ENCODE assay signal across 8 cellular contexts in the genomic region with DNA sequence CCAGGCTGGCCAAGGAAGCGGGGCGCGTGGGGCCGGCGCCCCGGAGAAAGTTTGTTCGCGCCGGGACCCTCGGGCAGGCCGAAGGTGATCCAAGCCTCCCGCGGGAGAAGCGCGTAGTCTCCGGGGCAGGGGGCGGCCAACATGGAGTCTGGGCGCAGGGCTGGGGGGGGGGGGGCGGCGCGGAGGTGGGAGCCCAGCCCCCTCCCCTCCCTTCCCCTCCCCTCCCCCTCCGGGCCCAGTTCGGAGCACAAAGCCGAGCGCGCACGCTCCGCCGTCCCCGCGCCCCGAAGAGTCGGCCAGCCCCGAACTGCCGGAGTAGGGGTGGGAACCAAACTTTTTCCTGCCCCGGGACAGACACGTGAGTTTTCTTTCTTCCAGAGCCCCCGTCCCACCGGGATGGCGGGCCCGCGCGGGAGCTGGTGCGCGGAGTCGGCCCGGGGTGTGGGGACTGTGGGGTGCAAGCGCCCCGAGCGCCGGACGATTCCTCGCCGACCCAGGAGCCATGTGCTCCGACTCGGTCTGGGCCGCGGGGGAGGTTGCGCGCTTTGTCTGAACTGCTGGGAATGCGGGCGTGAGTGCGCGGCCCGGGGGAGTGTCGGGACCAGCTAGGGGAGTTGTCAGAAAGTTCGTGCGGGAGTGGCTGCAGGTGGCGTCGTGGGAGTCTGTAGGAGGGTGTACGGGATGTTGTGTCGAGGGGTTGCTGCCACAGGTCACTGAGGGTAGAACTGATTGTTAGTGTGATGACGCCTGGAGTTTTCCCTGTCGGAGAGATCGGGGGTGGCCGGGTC. TPM values are rescaled to one million over a fixed set of nuclear protein-coding genes. Genes with fewer than 3 reads are reported as not detected.
DNase-seq lines count a peak whose midpoint lies in the region; ATAC-seq and TF ChIP-seq lines count a peak whose summit lies in the region.

No MANE protein-coding gene starts in this region.

- peaks cover 25% of the 10 kb centered on the region for H3K36me3 ChIP-seq in KOPT-K1 (ENCODE audit: insufficient read depth, low read length)
- H3K36me3 ChIP-seq in colonic mucosa: no peaks in the 10 kb centered on the region
- peaks cover 0 to 5% (median under 1%) of the 10 kb centered on the region in 4 donors for H3K36me3 ChIP-seq in right lobe of liver

- no peaks in the 10 kb centered on the region for H3K27me3 Mint-ChIP-seq in WTC11 (ENCODE audit: low read depth)

- H3K4me3 Mint-ChIP-seq in WTC11: peak overlapping the region; percentile 86

- H3K9me3 ChIP-seq in KOPT-K1 (ENCODE audit: insufficient read depth, low read length, poor library complexity, severe bottlenecking): no peaks in the 10 kb centered on the region
- no peaks in the 10 kb centered on the region for H3K9me3 ChIP-seq in colonic mucosa
- H3K9me3 ChIP-seq in right lobe of liver: no peaks in the 10 kb centered on the region

- intact Hi-C loops in colonic mucosa (cut with DNase I): no loop called here
- intact Hi-C loops in right lobe of liver (cut with DNase I): no loop called here

- H3K4me3 ChIP-seq in colonic mucosa (peak overlapping the region; percentile 57), right lobe of liver (peak overlapping the region; percentile 69 to 80 (median 78))

- peak overlapping the region; percentile 51 for H3K27ac Mint-ChIP-seq in WTC11

- H3K27ac ChIP-seq in KOPT-K1 (ENCODE audit: low read depth, low read length, poor library complexity, severe bottlenecking) (peak overlapping the region; percentile 91), colonic mucosa (peak overlapping the region; percentile 74), right lobe of liver (peak overlapping the region; percentile 75 to 92 (median 90))

- CTCF ChIA-PET in WTC11 (lab: Charles Lee): interaction anchor here (1.1 to 3.5 kb wide), 6 partner anchors 11 to 31 kb away, joined by 3 to 32 read pairs (median 10); a partner anchor contains a TSS

- peak; percentile 39 for TF ChIP-seq POLR2A in right lobe of liver (IDR thresholded peaks at IDR 0.05)

- no peaks in the 10 kb centered on the region for H3K4me1 ChIP-seq in colonic mucosa
- H3K4me1 ChIP-seq in right lobe of liver: peaks cover 0 to 19% (median 4%) of the 10 kb centered on the region in 4 donors

- TF ChIP-seq CTCF in WTC11 (IDR thresholded peaks at IDR 0.05) (no peak), colonic mucosa (IDR thresholded peaks at IDR 0.05) (no peak), right lobe of liver (IDR thresholded peaks at IDR 0.05) (no peak)

- H3K9me3 Mint-ChIP-seq in WTC11: no peaks in the 10 kb centered on the region

- H3K27me3 ChIP-seq in colonic mucosa (no peaks in the 10 kb centered on the region), right lobe of liver (no peaks in the 10 kb centered on the region)

- H3K9ac ChIP-seq in colonic mucosa (ENCODE audit: low read depth in 2 of 2, low read length in 2 of 2): peak overlapping the region; percentile 70

- peak; percentile 73 for DNase-seq in DMS53 (lab: John Stamatoyannopoulos, UW)
- peak; percentile 67 for DNase-seq in WTC11 (ENCODE audit: low spot score)
- peak; percentile 56 for DNase-seq in colonic mucosa
- peak; percentile 62 to 73 (median 63) for DNase-seq in right lobe of liver
- DNase-seq in stimulated activated CD8-positive, alpha-beta memory T cell treated with anti-CD3 and anti-CD28 coated beads, Interleukin-15, amount 100 ng/mL, for 24 hours (ENCODE audit: low read depth): peak; percentile 29
- no peak for DNase-seq in NCI-H2107 (lab: John Stamatoyannopoulos, UW)

- POLR2A ChIA-PET in WTC11 (lab: Charles Lee): interaction anchor here (0.7 to 5.8 kb wide), 6 partner anchors 11 to 103 kb away, joined by 3 to 54 read pairs (median 4); a partner anchor contains a TSS

- H3K4me1 Mint-ChIP-seq in WTC11: peaks cover 53% of the 10 kb centered on the region

- ATAC-seq in WTC11 (peak; percentile 1; the same call in 1 of the 2 replicates), right lobe of liver (peak; percentile 24 to 46 (median 28)), HG02798 (IDR thresholded peaks at IDR 0.05; ENCODE audit: poor library complexity, unreplicated experiment) (no peak)

- H3K36me3 Mint-ChIP-seq in WTC11: peaks cover 15% of the 10 kb centered on the region

- WGBS in right lobe of liver (ENCODE audit: insufficient coverage, low coverage, low lambda C conversion rate, missing lambda C conversion rate): under 1% methylated on average over 29 of the region's 76 CpGs

TF ChIP-seq in WTC11, 78 proteins besides CTCF, POLR2A, EP300 and RAD21 (continues in another document):
- TF ChIP-seq ZNF138 (CRISPR knock-in tag; conservative IDR thresholded peaks at IDR 0.05) (no peak), HMGA2 (CRISPR knock-in tag; IDR thresholded peaks at IDR 0.05) (no peak), SMAD3 (CRISPR knock-in tag; IDR thresholded peaks at IDR 0.05; ENCODE audit: borderline replicate concordance) (no peak), OVOL2 (CRISPR knock-in tag; IDR thresholded peaks at IDR 0.05; ENCODE audit: borderline replicate concordance) (no peak), CREM (CRISPR knock-in tag; IDR thresholded peaks at IDR 0.05) (no peak), NR1H2 (CRISPR knock-in tag; IDR thresholded peaks at IDR 0.05) (no peak), TEAD1 (CRISPR knock-in tag; IDR thresholded peaks at IDR 0.05) (no peak)
- TF ChIP-seq, protein P1, sequence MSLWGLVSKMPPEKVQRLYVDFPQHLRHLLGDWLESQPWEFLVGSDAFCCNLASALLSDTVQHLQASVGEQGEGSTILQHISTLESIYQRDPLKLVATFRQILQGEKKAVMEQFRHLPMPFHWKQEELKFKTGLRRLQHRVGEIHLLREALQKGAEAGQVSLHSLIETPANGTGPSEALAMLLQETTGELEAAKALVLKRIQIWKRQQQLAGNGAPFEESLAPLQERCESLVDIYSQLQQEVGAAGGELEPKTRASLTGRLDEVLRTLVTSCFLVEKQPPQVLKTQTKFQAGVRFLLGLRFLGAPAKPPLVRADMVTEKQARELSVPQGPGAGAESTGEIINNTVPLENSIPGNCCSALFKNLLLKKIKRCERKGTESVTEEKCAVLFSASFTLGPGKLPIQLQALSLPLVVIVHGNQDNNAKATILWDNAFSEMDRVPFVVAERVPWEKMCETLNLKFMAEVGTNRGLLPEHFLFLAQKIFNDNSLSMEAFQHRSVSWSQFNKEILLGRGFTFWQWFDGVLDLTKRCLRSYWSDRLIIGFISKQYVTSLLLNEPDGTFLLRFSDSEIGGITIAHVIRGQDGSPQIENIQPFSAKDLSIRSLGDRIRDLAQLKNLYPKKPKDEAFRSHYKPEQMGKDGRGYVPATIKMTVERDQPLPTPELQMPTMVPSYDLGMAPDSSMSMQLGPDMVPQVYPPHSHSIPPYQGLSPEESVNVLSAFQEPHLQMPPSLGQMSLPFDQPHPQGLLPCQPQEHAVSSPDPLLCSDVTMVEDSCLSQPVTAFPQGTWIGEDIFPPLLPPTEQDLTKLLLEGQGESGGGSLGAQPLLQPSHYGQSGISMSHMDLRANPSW (CRISPR knock-in tag; conservative IDR thresholded peaks at IDR 0.05; ENCODE audit: low read depth): no peak
- TF ChIP-seq, protein P2, sequence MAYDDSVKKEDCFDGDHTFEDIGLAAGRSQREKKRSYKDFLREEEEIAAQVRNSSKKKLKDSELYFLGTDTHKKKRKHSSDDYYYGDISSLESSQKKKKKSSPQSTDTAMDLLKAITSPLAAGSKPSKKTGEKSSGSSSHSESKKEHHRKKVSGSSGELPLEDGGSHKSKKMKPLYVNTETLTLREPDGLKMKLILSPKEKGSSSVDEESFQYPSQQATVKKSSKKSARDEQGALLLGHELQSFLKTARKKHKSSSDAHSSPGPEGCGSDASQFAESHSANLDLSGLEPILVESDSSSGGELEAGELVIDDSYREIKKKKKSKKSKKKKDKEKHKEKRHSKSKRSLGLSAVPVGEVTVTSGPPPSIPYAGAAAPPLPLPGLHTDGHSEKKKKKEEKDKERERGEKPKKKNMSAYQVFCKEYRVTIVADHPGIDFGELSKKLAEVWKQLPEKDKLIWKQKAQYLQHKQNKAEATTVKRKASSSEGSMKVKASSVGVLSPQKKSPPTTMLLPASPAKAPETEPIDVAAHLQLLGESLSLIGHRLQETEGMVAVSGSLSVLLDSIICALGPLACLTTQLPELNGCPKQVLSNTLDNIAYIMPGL (CRISPR knock-in tag; IDR thresholded peaks at IDR 0.05): peak; percentile 57; the same call in 1 of the 2 replicates
- TF ChIP-seq, protein P3, sequence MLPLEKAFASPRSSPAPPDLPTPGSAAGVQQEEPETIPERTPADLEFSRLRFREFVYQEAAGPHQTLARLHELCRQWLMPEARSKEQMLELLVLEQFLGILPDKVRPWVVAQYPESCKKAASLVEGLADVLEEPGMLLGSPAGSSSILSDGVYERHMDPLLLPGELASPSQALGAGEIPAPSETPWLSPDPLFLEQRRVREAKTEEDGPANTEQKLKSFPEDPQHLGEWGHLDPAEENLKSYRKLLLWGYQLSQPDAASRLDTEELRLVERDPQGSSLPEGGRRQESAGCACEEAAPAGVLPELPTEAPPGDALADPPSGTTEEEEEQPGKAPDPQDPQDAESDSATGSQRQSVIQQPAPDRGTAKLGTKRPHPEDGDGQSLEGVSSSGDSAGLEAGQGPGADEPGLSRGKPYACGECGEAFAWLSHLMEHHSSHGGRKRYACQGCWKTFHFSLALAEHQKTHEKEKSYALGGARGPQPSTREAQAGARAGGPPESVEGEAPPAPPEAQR (CRISPR knock-in tag; IDR thresholded peaks at IDR 0.05): no peak
- TF ChIP-seq, protein P4, sequence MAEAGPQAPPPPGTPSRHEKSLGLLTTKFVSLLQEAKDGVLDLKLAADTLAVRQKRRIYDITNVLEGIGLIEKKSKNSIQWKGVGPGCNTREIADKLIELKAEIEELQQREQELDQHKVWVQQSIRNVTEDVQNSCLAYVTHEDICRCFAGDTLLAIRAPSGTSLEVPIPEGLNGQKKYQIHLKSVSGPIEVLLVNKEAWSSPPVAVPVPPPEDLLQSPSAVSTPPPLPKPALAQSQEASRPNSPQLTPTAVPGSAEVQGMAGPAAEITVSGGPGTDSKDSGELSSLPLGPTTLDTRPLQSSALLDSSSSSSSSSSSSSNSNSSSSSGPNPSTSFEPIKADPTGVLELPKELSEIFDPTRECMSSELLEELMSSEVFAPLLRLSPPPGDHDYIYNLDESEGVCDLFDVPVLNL (CRISPR knock-in tag; IDR thresholded peaks at IDR 0.05; ENCODE audit: borderline replicate concordance, low read depth): no peak

RNA-seq across cellular contexts. Expression of a gene that starts 1.1 kb away (rescaled TPM):
- total RNA-seq in WTC11 (2021): 71.1 to 88.9 TPM (median 80.3 TPM) in 3 replicates
- total RNA-seq in colonic mucosa: 1 to 10 TPM; 5.6 to 7.3 TPM
- total RNA-seq in right lobe of liver: 1 to 10 TPM; 3.2 to 7.8 (median 5.9) TPM

RNA-seq across cellular contexts. Expression of a gene that starts 31.1 kb away (rescaled TPM):
- total RNA-seq in WTC11 (2021) (83.2 to 89.4 TPM (median 88.4 TPM) in 3 replicates), colonic mucosa (100 to 1,000 TPM; 143 to 207 TPM), right lobe of liver (100 to 1,000 TPM in 5 of 6 experiments, 10 to 100 TPM in 1; 78.1 to 232 (median 125) TPM)

RNA-seq across cellular contexts. Expression of a gene that starts 33.2 kb away (rescaled TPM):
- total RNA-seq in WTC11 (2021): 52.5 to 57.7 TPM (median 54.7 TPM) in 3 replicates
- total RNA-seq in colonic mucosa: 100 to 1,000 TPM in 1 of 2 donors, 10 to 100 TPM in 1; 49.3 to 582 TPM
- 10 to 100 TPM in 4 of 6 experiments, 1 to 10 TPM in 2; 7.7 to 44.2 (median 18.1) TPM for total RNA-seq in right lobe of liver
